Comparison of ENCODE assay signal across 14 cellular contexts in genomic region chr1:59113876-59114457, GRCh38.
"Had no signal": no experiment of that assay in that cellular context is flagged by ENCODE, and none has a peak within 500 bp of the region (broad histone marks: within the 10 kb centered on the region; RNA-seq: fewer than 3 reads in every experiment).

No MANE protein-coding gene starts in this region.

- H3K4me1 ChIP-seq: tibial artery, uterus had no signal

- H3K27me3 ChIP-seq: tibial artery, uterus had no signal

- H3K27ac Mint-ChIP-seq: activated T-helper 17 cell treated with anti-CD3 and anti-CD28 coated beads, Interleukin-2, amount 50 U/mL, for 72 hours; effector memory CD8-positive, alpha-beta T cell; memory B cell; natural killer cell treated with Interleukin-12 subunit alpha and Interleukin-12 subunit beta and Interleukin-15 and Interleukin-18, amount 100 ng/mL, for 72 hours had no signal

- H3K27me3 Mint-ChIP-seq: effector memory CD8-positive, alpha-beta T cell; memory B cell had no signal

- DNase-seq: activated naive CD4-positive, alpha-beta T cell treated with Interleukin-2 at 50 U/mL for 16 hours; anterior cingulate cortex; dermis blood vessel endothelial cell; effector memory CD8-positive, alpha-beta T cell; foreskin melanocyte; left ventricle myocardium superior; nucleus accumbens; stimulated activated CD4-positive, alpha-beta T cell treated with anti-CD3 and anti-CD28 coated beads, Interleukin-4, amount 100 ng/mL, for 1 hour; stimulated activated naive CD4-positive, alpha-beta T cell; tibial artery; uterus had no signal

- H3K4me3 ChIP-seq: tibial artery, uterus had no signal

- H3K4me3 Mint-ChIP-seq: activated T-helper 17 cell treated with anti-CD3 and anti-CD28 coated beads, Interleukin-2, amount 50 U/mL, for 72 hours; effector memory CD8-positive, alpha-beta T cell; memory B cell; natural killer cell treated with Interleukin-12 subunit alpha and Interleukin-12 subunit beta and Interleukin-15 and Interleukin-18, amount 100 ng/mL, for 72 hours had no signal

- H3K9me3 Mint-ChIP-seq: activated T-helper 17 cell treated with anti-CD3 and anti-CD28 coated beads, Interleukin-2, amount 50 U/mL, for 72 hours; effector memory CD8-positive, alpha-beta T cell; memory B cell; natural killer cell treated with Interleukin-12 subunit alpha and Interleukin-12 subunit beta and Interleukin-15 and Interleukin-18, amount 100 ng/mL, for 72 hours had no signal

- H3K36me3 ChIP-seq: tibial artery, uterus had no signal

- H3K4me1 Mint-ChIP-seq: activated T-helper 17 cell treated with anti-CD3 and anti-CD28 coated beads, Interleukin-2, amount 50 U/mL, for 72 hours; memory B cell had no signal

- H3K27ac ChIP-seq: tibial artery, uterus had no signal

- H3K9me3 ChIP-seq: tibial artery, uterus had no signal

- H3K36me3 Mint-ChIP-seq: memory B cell; natural killer cell treated with Interleukin-12 subunit alpha and Interleukin-12 subunit beta and Interleukin-15 and Interleukin-18, amount 100 ng/mL, for 72 hours had no signal
